ENCODE assay signal across 17 cellular contexts in genomic region chr1:3921786-3922185, GRCh38. TPM values are rescaled to one million over a fixed set of nuclear protein-coding genes. Genes with fewer than 3 reads are reported as not detected.
A peak's percentile ranks its signal among the peaks of the same experiment; 100 is the strongest.
DNase-seq lines count a peak whose midpoint lies in the region; TF ChIP-seq lines count a peak whose summit lies in the region.
"Had no signal": no experiment of that assay in that cellular context is flagged by ENCODE, and none has a peak within 500 bp of the region (broad histone marks: within the 10 kb centered on the region; RNA-seq: fewer than 3 reads in every experiment).

No MANE protein-coding gene starts in this region.

- H3K4me2 ChIP-seq in KMS-11 (no peak overlapping the region), osteoblast (ENCODE audit: insufficient read depth, low read length) (no peak overlapping the region)

- H2AFZ ChIP-seq in KMS-11 (ENCODE audit: low read depth): peak overlapping the region; percentile 10; the same call in 1 of the 2 replicates
- no peak overlapping the region for H2AFZ ChIP-seq in osteoblast (ENCODE audit: low read length)

- H3K36me3 ChIP-seq in KMS-11 (ENCODE audit: insufficient read depth) (no peaks in the 10 kb centered on the region), WERI-Rb-1 (no peaks in the 10 kb centered on the region), osteoblast (ENCODE audit: insufficient read depth, low read length) (no peaks in the 10 kb centered on the region)
- H3K36me3 ChIP-seq: HAP-1, Peyer's patch, prostate gland had no signal

- H3K27ac ChIP-seq in KMS-11 (no peak overlapping the region), WERI-Rb-1 (no peak overlapping the region), osteoblast (ENCODE audit: low read depth, low read length) (no peak overlapping the region)
- H3K27ac ChIP-seq: 22Rv1, Peyer's patch, prostate gland had no signal

- H4K20me1 ChIP-seq in KMS-11 (ENCODE audit: insufficient read depth) (no peaks in the 10 kb centered on the region), osteoblast (ENCODE audit: insufficient read depth, low read length) (no peaks in the 10 kb centered on the region)

- peak overlapping the region; percentile 36 for H3K4me3 ChIP-seq in KMS-11 (IDR thresholded peaks at IDR 0.05; ENCODE audit: insufficient read depth, low read depth, low read length)
- H3K4me3 ChIP-seq in WERI-Rb-1 (ENCODE audit: low read depth, low read length): no peak overlapping the region
- H3K4me3 ChIP-seq in osteoblast (ENCODE audit: insufficient read depth, low read length): no peak overlapping the region
- H3K4me3 ChIP-seq: HAP-1, Peyer's patch, prostate gland had no signal

- TF ChIP-seq CTCF in KMS-11 (conservative IDR thresholded peaks at IDR 0.05; ENCODE audit: low read depth, low read length) (no peak), WERI-Rb-1 (IDR thresholded peaks at IDR 0.05; ENCODE audit: low read depth, low read length) (no peak), osteoblast (IDR thresholded peaks at IDR 0.05; ENCODE audit: extremely low read depth, low read depth, low read length) (no peak)

- no peaks in the 10 kb centered on the region for H3K79me2 ChIP-seq in KMS-11 (ENCODE audit: insufficient read depth, low read depth)
- H3K79me2 ChIP-seq in osteoblast (ENCODE audit: insufficient read depth, low read length): no peaks in the 10 kb centered on the region

- DNase-seq in NCI-H2196 (lab: John Stamatoyannopoulos, UW; ENCODE audit: unreplicated experiment) (peak; percentile 68), NCI-H2196 treated with DMSO at 0.1 percent for 48 hours (lab: John Stamatoyannopoulos, UW; ENCODE audit: unreplicated experiment) (no peak), WERI-Rb-1 (peak; percentile 4), osteoblast (ENCODE audit: insufficient read length, low spot score, missing footprints) (peak; percentile 42), NCI-H1092 (lab: John Stamatoyannopoulos, UW) (no peak), NCI-H128 (lab: John Stamatoyannopoulos, UW; ENCODE audit: unreplicated experiment) (no peak)
- DNase-seq in stimulated activated CD4-positive, alpha-beta T cell treated with anti-CD3 and anti-CD28 coated beads, Interleukin-2, amount 100 ng/mL, for 24 hours: no peak
- DNase-seq: activated naive CD8-positive, alpha-beta T cell treated with anti-CD3 and anti-CD28 coated beads, Interleukin-2, amount 10 ng/mL, durations not matched to agents 7 days and 5 days; mammary epithelial cell; NCI-H1105; NCI-H2081 treated with DMSO at 0.1 percent for 48 hours; Peyer's patch; trophoblast cell had no signal

- no peak overlapping the region for H3K9ac ChIP-seq in KMS-11

- H3K9me3 ChIP-seq in WERI-Rb-1 (ENCODE audit: severe bottlenecking): no peaks in the 10 kb centered on the region
- no peaks in the 10 kb centered on the region for H3K9me3 ChIP-seq in osteoblast (ENCODE audit: low read depth, low read length)
- H3K9me3 ChIP-seq: HAP-1, Peyer's patch, prostate gland had no signal

- H3K4me1 ChIP-seq in KMS-11 (ENCODE audit: low read depth, poor library complexity, severe bottlenecking): no peaks in the 10 kb centered on the region
- H3K4me1 ChIP-seq in osteoblast (ENCODE audit: insufficient read depth, low read length): no peaks in the 10 kb centered on the region
- H3K4me1 ChIP-seq: HAP-1, Peyer's patch, prostate gland had no signal

- peaks cover 61% of the 10 kb centered on the region for H3K27me3 ChIP-seq in KMS-11 (ENCODE audit: insufficient read depth, low read depth)
- H3K27me3 ChIP-seq in WERI-Rb-1 (ENCODE audit: insufficient read depth, low read depth, severe bottlenecking): no peaks in the 10 kb centered on the region
- H3K27me3 ChIP-seq in osteoblast (ENCODE audit: insufficient read depth, low read length): no peaks in the 10 kb centered on the region
- H3K27me3 ChIP-seq: Peyer's patch had no signal

RNA-seq across cellular contexts. Expression of gene C1orf174, which starts 21.7 kb away (rescaled TPM):
- 27.1 and 29.3 TPM in 2 replicates for total RNA-seq in osteoblast

Comparison
In these comparisons a context has a peak if more than half of its experiments do, and no peak if none do; other contexts are left out.
1. DNase-seq: peak in NCI-H2196 (single experiment), WERI-Rb-1 (single experiment) and osteoblast (single experiment); none in NCI-H2196 treated with DMSO at 0.1 percent for 48 hours (single experiment), stimulated activated CD4-positive, alpha-beta T cell treated with anti-CD3 and anti-CD28 coated beads, Interleukin-2, amount 100 ng/mL, for 24 hours (0 of 2), NCI-H1092 (single experiment) and NCI-H128 (single experiment).